1 cellular context compared by ENCODE assay signal in genomic region chr15:75104804-75105557, GRCh38.
TF ChIP-seq lines count a peak whose summit lies in the region.

No MANE protein-coding gene starts in this region.

TF ChIP-seq in HCT116, 20 proteins besides CTCF, POLR2A, EP300 and RAD21 (continued from another document):
- TF ChIP-seq REST (IDR thresholded peaks at IDR 0.05; ENCODE audit: low read depth), result no peak
- TF ChIP-seq TCF7L2 (IDR thresholded peaks at IDR 0.05; ENCODE audit: borderline replicate concordance, extremely low read depth, insufficient read depth, insufficient read length), result peak; percentile 86
- TF ChIP-seq ATF3 (IDR thresholded peaks at IDR 0.05), result no peak; the same call in 1 of the 2 replicates
- no peak for TF ChIP-seq EZH2 (IDR thresholded peaks at IDR 0.05)
- TF ChIP-seq ZFX (IDR thresholded peaks at IDR 0.05), result no peak
- TF ChIP-seq SIN3A (IDR thresholded peaks at IDR 0.05; ENCODE audit: low read depth), result no peak; the same call in 1 of the 2 replicates
